25 cellular contexts compared by ENCODE assay signal in the genomic region with DNA sequence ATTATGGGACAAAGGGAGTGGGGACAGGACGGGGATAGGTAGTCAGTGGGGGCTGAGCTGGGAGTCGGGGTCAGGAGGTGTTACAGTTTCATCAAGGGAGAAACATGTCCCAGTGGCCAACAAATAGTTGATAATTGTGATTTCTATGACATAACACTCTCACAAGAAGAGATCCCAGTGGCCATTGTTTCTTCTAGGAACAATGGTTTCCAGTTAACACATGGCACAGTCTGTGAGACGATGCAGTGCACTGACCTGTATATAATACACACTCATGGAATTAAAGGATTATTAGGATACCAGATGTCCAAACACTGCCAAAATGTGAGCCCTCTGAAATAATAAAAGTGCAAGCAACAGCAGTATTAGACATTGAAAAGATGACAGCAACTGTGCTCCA.
DNase-seq lines count a peak whose midpoint lies in the region; ATAC-seq and TF ChIP-seq lines count a peak whose summit lies in the region.
"Had no signal": no experiment of that assay in that cellular context is flagged by ENCODE, and none has a peak within 500 bp of the region (broad histone marks: within the 10 kb centered on the region; RNA-seq: fewer than 3 reads in every experiment).

No MANE protein-coding gene starts in this region.

- DNase-seq in GM23338 (ENCODE audit: low spot score): no peak
- no peak for DNase-seq in natural killer cell treated with Interleukin-12 subunit alpha and Interleukin-12 subunit beta and Interleukin-15 and Interleukin-18, amount 100 ng/mL, for 72 hours (ENCODE audit: low spot score)
- no peak for DNase-seq in RPMI8226
- DNase-seq in foreskin fibroblast: no peak
- DNase-seq: activated T-cell treated with anti-CD3 and anti-CD28 coated beads, Interleukin-2, amount 50 U/mL, for 72 hours; body of pancreas; DMS79; effector CD4-positive, alpha-beta T cell; mesenchymal stem cell; NCI-H1694; NCI-H510A treated with DMSO at 0.1 percent for 48 hours; PC-3; posterior cingulate gyrus; right cardiac atrium; spleen; stimulated activated CD4-positive, alpha-beta T cell treated with anti-CD3 and anti-CD28 coated beads, Interleukin-2, amount 100 ng/mL, for 24 hours; stimulated activated CD8-positive, alpha-beta memory T cell treated with anti-CD3 and anti-CD28 coated beads, Interleukin-4, amount 100 ng/mL, for 48 hours; stimulated activated naive CD8-positive, alpha-beta T cell treated with anti-CD3 and anti-CD28 coated beads, Interleukin-15, amount 100 ng/mL, for 72 hours had no signal

- no peaks in the 10 kb centered on the region for H3F3A ChIP-seq in GM23338 (replicated peaks; ENCODE audit: low read depth)

- H4K20me1 ChIP-seq in BLaER1 treated with 17β-estradiol and CSF1 and Interleukin-3, amounts not matched to agents 10 nM and 100 nM: peaks cover 0 to 5% (median 0%) of the 10 kb centered on the region in 11 experiments; a peak in 2 of 22 replicates
- no peaks in the 10 kb centered on the region for H4K20me1 ChIP-seq in GM23338 (replicated peaks; ENCODE audit: insufficient read depth)

- H3K9me3 ChIP-seq in BLaER1 treated with 17β-estradiol and CSF1 and Interleukin-3, amounts not matched to agents 10 nM and 100 nM (replicated peaks in 1 of 11): no peaks in the 10 kb centered on the region
- H3K9me3 ChIP-seq: body of pancreas, spleen had no signal

- H3K9me3 Mint-ChIP-seq in GM23338: no peaks in the 10 kb centered on the region
- no peaks in the 10 kb centered on the region for H3K9me3 Mint-ChIP-seq in dendritic cell treated with granulocyte-macrophage colony-stimulating factor and Interleukin-4, amounts not matched to agents 40 ng/mL and 50 ng/mL, for 4 days
- no peaks in the 10 kb centered on the region for H3K9me3 Mint-ChIP-seq in natural killer cell treated with Interleukin-12 subunit alpha and Interleukin-12 subunit beta and Interleukin-15 and Interleukin-18, amount 100 ng/mL, for 72 hours
- H3K9me3 Mint-ChIP-seq: activated T-cell treated with anti-CD3 and anti-CD28 coated beads, Interleukin-2, amount 50 U/mL, for 72 hours; IgD-negative memory B cell; stimulated activated naive CD8-positive, alpha-beta T cell treated with anti-CD3 and anti-CD28 coated beads, Interleukin-15, amount 100 ng/mL, for 72 hours; T-helper 1 cell treated with Interleukin-12 subunit alpha and Interleukin-12 subunit beta and Interleukin-4 antibody, amounts not matched to agents 30 μg/mL and 1 μg/mL, for 36 hours had no signal

- H3K4me3 ChIP-seq in BLaER1 treated with 17β-estradiol and CSF1 and Interleukin-3, amounts not matched to agents 10 nM and 100 nM: 0 out of 20 replicates have a peak overlapping the region, but pooled peaks of 1 of the 10 experiments have one; percentile 25
- no peak overlapping the region for H3K4me3 ChIP-seq in GM23338
- H3K4me3 ChIP-seq in foreskin fibroblast (ENCODE audit: low read depth in 1 of 2, low read length in 2 of 2): no peak overlapping the region
- H3K4me3 ChIP-seq: body of pancreas, SK-N-MC, spleen had no signal

- H3K4me3 Mint-ChIP-seq in GM23338: no peak overlapping the region
- H3K4me3 Mint-ChIP-seq in dendritic cell treated with granulocyte-macrophage colony-stimulating factor and Interleukin-4, amounts not matched to agents 40 ng/mL and 50 ng/mL, for 4 days: no peak overlapping the region
- H3K4me3 Mint-ChIP-seq in natural killer cell treated with Interleukin-12 subunit alpha and Interleukin-12 subunit beta and Interleukin-15 and Interleukin-18, amount 100 ng/mL, for 72 hours: peak overlapping the region; percentile 60
- H3K4me3 Mint-ChIP-seq: activated T-cell treated with anti-CD3 and anti-CD28 coated beads, Interleukin-2, amount 50 U/mL, for 72 hours; stimulated activated naive CD8-positive, alpha-beta T cell treated with anti-CD3 and anti-CD28 coated beads, Interleukin-15, amount 100 ng/mL, for 72 hours; T-helper 1 cell treated with Interleukin-12 subunit alpha and Interleukin-12 subunit beta and Interleukin-4 antibody, amounts not matched to agents 30 μg/mL and 1 μg/mL, for 36 hours had no signal

- no peak for ATAC-seq in GM23338
- ATAC-seq in natural killer cell treated with Interleukin-12 subunit alpha and Interleukin-12 subunit beta and Interleukin-15 and Interleukin-18, amount 100 ng/mL, for 72 hours: no peak
- ATAC-seq in HG03108 (IDR thresholded peaks at IDR 0.05; ENCODE audit: unreplicated experiment): no peak
- ATAC-seq: body of pancreas; left lobe of liver; PC-3; right cardiac atrium; stimulated activated naive CD8-positive, alpha-beta T cell treated with anti-CD3 and anti-CD28 coated beads, Interleukin-15, amount 100 ng/mL, for 72 hours had no signal

- no peak overlapping the region for H2AFZ ChIP-seq in GM23338

- peaks cover 3% of the 10 kb centered on the region for H3K27me3 Mint-ChIP-seq in GM23338 (ENCODE audit: insufficient read depth, low read depth, poor library complexity)
- no peaks in the 10 kb centered on the region for H3K27me3 Mint-ChIP-seq in dendritic cell treated with granulocyte-macrophage colony-stimulating factor and Interleukin-4, amounts not matched to agents 40 ng/mL and 50 ng/mL, for 4 days
- H3K27me3 Mint-ChIP-seq in natural killer cell treated with Interleukin-12 subunit alpha and Interleukin-12 subunit beta and Interleukin-15 and Interleukin-18, amount 100 ng/mL, for 72 hours: no peaks in the 10 kb centered on the region
- H3K27me3 Mint-ChIP-seq: IgD-negative memory B cell; stimulated activated naive CD8-positive, alpha-beta T cell treated with anti-CD3 and anti-CD28 coated beads, Interleukin-15, amount 100 ng/mL, for 72 hours had no signal

- no peaks in the 10 kb centered on the region for H3K27me3 ChIP-seq in BLaER1 treated with 17β-estradiol and CSF1 and Interleukin-3, amounts not matched to agents 10 nM and 100 nM
- H3K27me3 ChIP-seq in GM23338 (ENCODE audit: insufficient read depth): 0 out of 2 replicates have a peak, but pooled peaks cover 2% of the 10 kb centered on the region
- H3K27me3 ChIP-seq: body of pancreas, spleen had no signal

- TF ChIP-seq CTCF in GM23338 (conservative IDR thresholded peaks at IDR 0.05; ENCODE audit: low read depth in 2 of 2): no peak
- no peak for TF ChIP-seq CTCF in foreskin fibroblast (IDR thresholded peaks at IDR 0.05; ENCODE audit: low read depth, low read length)

- H3K4me2 ChIP-seq in BLaER1 treated with 17β-estradiol and CSF1 and Interleukin-3, amounts not matched to agents 10 nM and 100 nM: peak overlapping the region; percentile 68 to 93 (median 87)
- no peak overlapping the region for H3K4me2 ChIP-seq in GM23338

- 0 out of 2 replicates have a peak overlapping the region, but pooled peaks have one; percentile 6 for H3K27ac Mint-ChIP-seq in GM23338
- peak overlapping the region; percentile 41 for H3K27ac Mint-ChIP-seq in dendritic cell treated with granulocyte-macrophage colony-stimulating factor and Interleukin-4, amounts not matched to agents 40 ng/mL and 50 ng/mL, for 4 days
- H3K27ac Mint-ChIP-seq in natural killer cell treated with Interleukin-12 subunit alpha and Interleukin-12 subunit beta and Interleukin-15 and Interleukin-18, amount 100 ng/mL, for 72 hours: peak overlapping the region; percentile 71 to 93
- H3K27ac Mint-ChIP-seq: activated T-cell treated with anti-CD3 and anti-CD28 coated beads, Interleukin-2, amount 50 U/mL, for 72 hours; IgD-negative memory B cell; stimulated activated naive CD8-positive, alpha-beta T cell treated with anti-CD3 and anti-CD28 coated beads, Interleukin-15, amount 100 ng/mL, for 72 hours; T-helper 1 cell treated with Interleukin-12 subunit alpha and Interleukin-12 subunit beta and Interleukin-4 antibody, amounts not matched to agents 30 μg/mL and 1 μg/mL, for 36 hours had no signal

- peaks cover 60 to 96% (median 81%) of the 10 kb centered on the region in 10 experiments for H3K4me1 ChIP-seq in BLaER1 treated with 17β-estradiol and CSF1 and Interleukin-3, amounts not matched to agents 10 nM and 100 nM
- peaks cover 31% of the 10 kb centered on the region for H3K4me1 ChIP-seq in GM23338 (ENCODE audit: insufficient read depth)

- H3K79me2 ChIP-seq in GM23338 (replicated peaks; ENCODE audit: insufficient read depth): no peaks in the 10 kb centered on the region

- H3K36me3 ChIP-seq in BLaER1 treated with 17β-estradiol and CSF1 and Interleukin-3, amounts not matched to agents 10 nM and 100 nM: peaks cover 0 to 50% (median 19%) of the 10 kb centered on the region in 11 experiments; a peak in 18 of 22 replicates
- no peaks in the 10 kb centered on the region for H3K36me3 ChIP-seq in GM23338 (ENCODE audit: insufficient read depth)

- no peaks in the 10 kb centered on the region for H3K9me2 ChIP-seq in GM23338 (ENCODE audit: insufficient read depth)

- H3K9ac ChIP-seq in BLaER1 treated with 17β-estradiol and CSF1 and Interleukin-3, amounts not matched to agents 10 nM and 100 nM: peak overlapping the region in 3 of 11 experiments; percentile 9 to 45 (median 38); a peak in 3 of 22 replicates

- H3K27ac ChIP-seq in BLaER1 treated with 17β-estradiol and CSF1 and Interleukin-3, amounts not matched to agents 10 nM and 100 nM: peak overlapping the region in 10 of 11 experiments; percentile 51 to 83 (median 74); a peak in 19 of 22 replicates
- no peak overlapping the region for H3K27ac ChIP-seq in GM23338 (ENCODE audit: low read depth)
- H3K27ac ChIP-seq: body of pancreas, SK-N-MC, spleen had no signal

- intact Hi-C loops in dendritic cell treated with granulocyte-macrophage colony-stimulating factor and Interleukin-4, amounts not matched to agents 40 ng/mL and 50 ng/mL, for 4 days (cut with micrococcal nuclease): no loop called here

- H3K36me3 Mint-ChIP-seq in GM23338 (ENCODE audit: low read depth): no peaks in the 10 kb centered on the region
- H3K36me3 Mint-ChIP-seq in dendritic cell treated with granulocyte-macrophage colony-stimulating factor and Interleukin-4, amounts not matched to agents 40 ng/mL and 50 ng/mL, for 4 days (ENCODE audit: low read depth): no peaks in the 10 kb centered on the region
- H3K36me3 Mint-ChIP-seq in natural killer cell treated with Interleukin-12 subunit alpha and Interleukin-12 subunit beta and Interleukin-15 and Interleukin-18, amount 100 ng/mL, for 72 hours: no peaks in the 10 kb centered on the region

- peaks cover 58% of the 10 kb centered on the region for H3K4me1 Mint-ChIP-seq in GM23338
- H3K4me1 Mint-ChIP-seq in dendritic cell treated with granulocyte-macrophage colony-stimulating factor and Interleukin-4, amounts not matched to agents 40 ng/mL and 50 ng/mL, for 4 days (ENCODE audit: low read depth): peaks cover 26% of the 10 kb centered on the region
- H3K4me1 Mint-ChIP-seq in natural killer cell treated with Interleukin-12 subunit alpha and Interleukin-12 subunit beta and Interleukin-15 and Interleukin-18, amount 100 ng/mL, for 72 hours (ENCODE audit: low read depth in 2 of 2): peaks cover 62 to 76% of the 10 kb centered on the region in 2 donors

TF ChIP-seq in GM23338, 12 proteins besides CTCF, POLR2A, EP300 and RAD21 (continues in another document):
- TF ChIP-seq JUNB (IDR thresholded peaks at IDR 0.05; ENCODE audit: unreplicated experiment): no peak
- TF ChIP-seq CREB1 (CRISPR knock-in tag; IDR thresholded peaks at IDR 0.05; ENCODE audit: low read depth): no peak
- no peak for TF ChIP-seq EZH2 (IDR thresholded peaks at IDR 0.05; ENCODE audit: low read depth, unreplicated experiment)
- TF ChIP-seq NANOG (IDR thresholded peaks at IDR 0.05; ENCODE audit: borderline replicate concordance): no peak
- no peak for TF ChIP-seq EZH2phosphoT487 (IDR thresholded peaks at IDR 0.05; ENCODE audit: unreplicated experiment)
- no peak for TF ChIP-seq STAT1 (IDR thresholded peaks at IDR 0.05; ENCODE audit: unreplicated experiment)

Comparison
In these comparisons a context has a peak if more than half of its experiments do, and no peak if none do; other contexts are left out.
1. H3K27ac Mint-ChIP-seq: peak in every context shown above with its lines; median percentile 82 in natural killer cell treated with Interleukin-12 subunit alpha and Interleukin-12 subunit beta and Interleukin-15 and Interleukin-18, amount 100 ng/mL, for 72 hours; 41 in dendritic cell treated with granulocyte-macrophage colony-stimulating factor and Interleukin-4, amounts not matched to agents 40 ng/mL and 50 ng/mL, for 4 days; 6 in GM23338.